Comparison of ENCODE assay signal across 8 cellular contexts in the genomic region with DNA sequence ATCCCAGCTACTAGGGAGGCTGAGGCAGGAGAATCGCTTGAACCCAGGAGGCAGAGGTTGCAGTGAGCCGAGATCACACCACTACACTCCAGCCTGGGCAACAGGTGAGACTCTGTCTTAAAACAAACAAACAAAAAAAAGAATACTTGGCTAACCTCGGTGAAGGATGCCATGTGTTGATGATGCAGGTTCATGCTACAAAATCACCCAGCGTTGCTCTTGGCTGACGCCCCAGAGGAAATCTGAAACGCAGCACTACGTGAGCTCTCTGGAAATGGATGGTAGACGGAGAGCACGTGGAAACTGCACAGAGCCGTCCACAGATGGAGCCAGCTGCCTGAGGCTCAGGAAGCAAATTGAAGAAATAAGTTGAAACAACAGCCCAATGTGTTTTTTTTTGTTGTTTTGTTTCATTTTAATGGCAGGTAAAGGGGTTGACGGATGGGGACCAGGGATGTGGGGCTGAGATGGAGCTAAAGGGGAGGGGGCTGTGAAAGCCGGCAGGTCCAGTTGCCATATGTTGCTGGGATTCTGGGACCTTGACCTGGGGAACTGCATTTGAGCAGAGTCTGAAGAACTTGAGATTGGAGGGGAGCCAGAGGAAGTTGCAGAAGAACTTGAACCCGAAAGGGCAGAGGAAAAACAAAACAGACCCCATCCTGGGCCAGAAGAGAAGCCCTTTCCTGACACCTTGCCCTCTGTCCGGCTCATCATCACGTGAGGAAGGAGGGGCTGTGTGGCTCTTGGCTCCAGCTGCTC. TPM values are rescaled to one million over a fixed set of nuclear protein-coding genes. Genes with fewer than 3 reads are reported as not detected.
DNase-seq lines count a peak whose midpoint lies in the region; ATAC-seq and TF ChIP-seq lines count a peak whose summit lies in the region.

No MANE protein-coding gene starts in this region.

- no peaks in the 10 kb centered on the region for H3K79me2 ChIP-seq in parathyroid adenoma

- peak overlapping the region; percentile 50 for H3K4me2 ChIP-seq in parathyroid adenoma (ENCODE audit: low read length)

- peak; percentile 88 for ATAC-seq in Right ventricle myocardium inferior
- ATAC-seq in HG02981 (IDR thresholded peaks at IDR 0.05; ENCODE audit: unreplicated experiment): peak; percentile 58
- peak; percentile 92 for ATAC-seq in RWPE2 (ENCODE audit: low read depth)
- no peak for ATAC-seq in GM21367 (IDR thresholded peaks at IDR 0.05; ENCODE audit: unreplicated experiment)

- H2AFZ ChIP-seq in parathyroid adenoma: peak overlapping the region; percentile 64

- H3K9ac ChIP-seq in parathyroid adenoma: no peak overlapping the region

- H3K36me3 ChIP-seq in RWPE2 (ENCODE audit: low read depth) (no peaks in the 10 kb centered on the region), esophagus muscularis mucosa (no peaks in the 10 kb centered on the region), parathyroid adenoma (ENCODE audit: control insufficient read depth, insufficient read depth, low read length) (no peaks in the 10 kb centered on the region)

- 25% methylated on average over 15 of the region's 15 CpGs for WGBS in esophagus muscularis mucosa

- intact Hi-C loops in Right ventricle myocardium inferior (cut with DNase I): no loop called here
- intact Hi-C loops in cardiac septum (cut with DNase I): loop anchor here (2.0 kb wide), 1 partner anchor 108 kb away; no protein-coding TSS in a partner anchor
- intact Hi-C loops in esophagus muscularis mucosa (cut with DNase I): loop anchor here (10.0 kb wide), 1 partner anchor 82 kb away; no protein-coding TSS in a partner anchor

- DNase-seq in Right ventricle myocardium inferior (ENCODE audit: missing footprints) (no peak), cardiac septum (ENCODE audit: low spot score) (no peak), RWPE2 (ENCODE audit: low spot score) (no peak), esophagus muscularis mucosa (ENCODE audit: extremely low spot score) (no peak), occipital lobe (lab: John Stamatoyannopoulos, UW) (no peak)

- H3K27me3 ChIP-seq in RWPE2 (ENCODE audit: insufficient read depth, poor library complexity, severe bottlenecking) (no peaks in the 10 kb centered on the region), esophagus muscularis mucosa (no peaks in the 10 kb centered on the region), parathyroid adenoma (ENCODE audit: control insufficient read depth, insufficient read depth, low read length) (no peaks in the 10 kb centered on the region)

- TF ChIP-seq CTCF in RWPE2 (IDR thresholded peaks at IDR 0.05; ENCODE audit: poor library complexity, severe bottlenecking): peak; percentile 95
- peak; percentile 10 to 37 (median 31) for TF ChIP-seq CTCF in esophagus muscularis mucosa (IDR thresholded peaks at IDR 0.05)
- TF ChIP-seq CTCF in parathyroid adenoma (IDR thresholded peaks at IDR 0.05): peak; percentile 47

- peaks cover 4% of the 10 kb centered on the region for H3K4me1 ChIP-seq in RWPE2 (ENCODE audit: insufficient read depth, poor library complexity, severe bottlenecking)
- H3K4me1 ChIP-seq in esophagus muscularis mucosa: peaks cover 9 to 16% (median 12%) of the 10 kb centered on the region in 4 donors
- H3K4me1 ChIP-seq in parathyroid adenoma: peaks cover 2% of the 10 kb centered on the region

- H3K27ac ChIP-seq in RWPE2 (ENCODE audit: poor library complexity, severe bottlenecking): no peak overlapping the region
- H3K27ac ChIP-seq in esophagus muscularis mucosa (replicated peaks in 1 of 4): peak overlapping the region in 3 of 4 donors; percentile 21 to 55 (median 42)
- H3K27ac ChIP-seq in parathyroid adenoma: peak overlapping the region; percentile 27

- no peak for TF ChIP-seq EP300 in esophagus muscularis mucosa (IDR thresholded peaks at IDR 0.05)

- H3K4me3 ChIP-seq in RWPE2 (ENCODE audit: severe bottlenecking) (no peak overlapping the region), esophagus muscularis mucosa (peak overlapping the region in 1 of 4 donors; percentile 0), parathyroid adenoma (ENCODE audit: low read depth, low read length) (no peak overlapping the region)

- H3K9me3 ChIP-seq in RWPE2 (ENCODE audit: severe bottlenecking) (no peaks in the 10 kb centered on the region), esophagus muscularis mucosa (no peaks in the 10 kb centered on the region), parathyroid adenoma (ENCODE audit: control insufficient read depth, low read length) (no peaks in the 10 kb centered on the region)

- TF ChIP-seq POLR2A in esophagus muscularis mucosa (IDR thresholded peaks at IDR 0.05; ENCODE audit: low read depth): no peak

RNA-seq across cellular contexts. Expression of a gene that starts 12.8 kb away (rescaled TPM):
- 20.7 TPM for total RNA-seq in Right ventricle myocardium inferior
- 20.5 TPM for total RNA-seq in cardiac septum
- total RNA-seq in esophagus muscularis mucosa: 10 to 100 TPM; 38.3 to 56.3 (median 47.3) TPM
- total RNA-seq in occipital lobe: 9.2 TPM

RNA-seq across cellular contexts. Expression of a gene that starts 15.1 kb away (rescaled TPM):
- total RNA-seq in Right ventricle myocardium inferior: not detected
- total RNA-seq in cardiac septum: not detected
- not detected for total RNA-seq in esophagus muscularis mucosa
- not detected for total RNA-seq in occipital lobe

Comparison
In these comparisons a context has a peak if more than half of its experiments do, and no peak if none do; other contexts are left out.
1. CTCF ChIP-seq: peak in every context shown above with its lines; median percentile 95 in RWPE2; 47 in parathyroid adenoma; 31 in esophagus muscularis mucosa.